ENCODE assay signal across 8 cellular contexts in the genomic region with DNA sequence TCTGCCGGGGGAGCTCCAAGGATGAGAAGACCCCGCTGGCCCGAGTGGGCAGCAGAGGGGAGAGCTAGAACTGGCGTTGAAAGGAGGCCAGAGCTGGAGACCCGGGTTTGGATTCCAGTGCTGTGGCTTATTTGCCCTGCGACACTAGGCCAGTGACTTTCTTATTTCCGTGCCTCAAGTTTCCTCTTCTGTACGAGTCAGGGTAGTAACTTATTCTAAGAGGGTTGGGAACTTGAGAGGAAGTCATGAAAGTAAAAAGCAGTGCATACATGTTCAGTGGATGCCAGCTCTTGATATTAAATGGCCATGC. TPM values are rescaled to one million over a fixed set of nuclear protein-coding genes. Genes with fewer than 3 reads are reported as not detected.
DNase-seq lines count a peak whose midpoint lies in the region; ATAC-seq and TF ChIP-seq lines count a peak whose summit lies in the region.

No MANE protein-coding gene starts in this region.

- DNase-seq in BJ (ENCODE audit: low read depth) (no peak), HL-60 (ENCODE audit: low read depth in 1 of 2, low spot score in 1 of 2) (peak in 1 of 2 experiments; percentile 49), iPS DF 6.9 (ENCODE audit: low read depth, low spot score) (no peak), iPS-NIHi7 (ENCODE audit: extremely low spot score) (no peak), NCI-H146 treated with DMSO at 0.1 percent for 48 hours (lab: John Stamatoyannopoulos, UW; ENCODE audit: unreplicated experiment) (no peak)
- peak; percentile 66 to 67 for DNase-seq in activated T-cell treated with anti-CD3 and anti-CD28 coated beads, Interleukin-2, amount 50 U/mL, for 48 hours
- peak in 1 of 2 donors; percentile 43 for DNase-seq in stimulated activated naive CD8-positive, alpha-beta T cell treated with anti-CD3 and anti-CD28 coated beads, Interleukin-15, amount 100 ng/mL, for 72 hours

- no peaks in the 10 kb centered on the region for H3K9me3 Mint-ChIP-seq in stimulated activated naive CD8-positive, alpha-beta T cell treated with anti-CD3 and anti-CD28 coated beads, Interleukin-15, amount 100 ng/mL, for 72 hours

- CTCF ChIA-PET in BJ (lab: Yijun Ruan, JAX) = interaction anchor here (0.6 to 5.3 kb wide), 9 partner anchors 9 to 559 kb away, joined by 3 to 48 read pairs (median 3); no protein-coding TSS in a partner anchor

- ATAC-seq in stimulated activated naive CD8-positive, alpha-beta T cell treated with anti-CD3 and anti-CD28 coated beads, Interleukin-15, amount 100 ng/mL, for 72 hours = no peak
- ATAC-seq in GM19035 (IDR thresholded peaks at IDR 0.05; ENCODE audit: unreplicated experiment) = no peak

- H3K4me1 ChIP-seq in iPS DF 6.9 (ENCODE audit: control insufficient read depth, insufficient read depth, low read length) = no peaks in the 10 kb centered on the region

- H3K4me3 Mint-ChIP-seq in stimulated activated naive CD8-positive, alpha-beta T cell treated with anti-CD3 and anti-CD28 coated beads, Interleukin-15, amount 100 ng/mL, for 72 hours = peak overlapping the region; percentile 100

- H3K27ac Mint-ChIP-seq in stimulated activated naive CD8-positive, alpha-beta T cell treated with anti-CD3 and anti-CD28 coated beads, Interleukin-15, amount 100 ng/mL, for 72 hours = peak overlapping the region; percentile 99 to 100

- no CpG with 5 or more reads among the region's 8 CpGs for WGBS in iPS DF 6.9 (ENCODE audit: insufficient coverage, insufficient read length)

- POLR2A ChIA-PET in BJ (lab: Charles Lee) = interaction anchor here (1.5 kb wide), 1 partner anchor 108 kb away, joined by 11 read pairs; the partner anchor contains the start of gene TPM4

- H3K27ac ChIP-seq in HL-60 (replicated peaks) = peak overlapping the region; percentile 83
- no peak overlapping the region for H3K27ac ChIP-seq in iPS DF 6.9 (ENCODE audit: low read length)

- H3K27me3 ChIP-seq in BJ (ENCODE audit: control insufficient read depth, insufficient read depth, low read length) (no peaks in the 10 kb centered on the region), HL-60 (ENCODE audit: insufficient read depth, poor library complexity, severe bottlenecking) (no peaks in the 10 kb centered on the region), iPS DF 6.9 (ENCODE audit: control insufficient read depth, insufficient read depth, low read length) (no peaks in the 10 kb centered on the region)

- TF ChIP-seq CTCF in BJ (IDR thresholded peaks at IDR 0.05; ENCODE audit: insufficient read depth, low read depth, low read length) = peak; percentile 59
- no peak for TF ChIP-seq CTCF in HL-60 (IDR thresholded peaks at IDR 0.05; ENCODE audit: insufficient read depth, low read length)

- peaks cover 43% of the 10 kb centered on the region for H3K4me1 Mint-ChIP-seq in stimulated activated naive CD8-positive, alpha-beta T cell treated with anti-CD3 and anti-CD28 coated beads, Interleukin-15, amount 100 ng/mL, for 72 hours

- peaks cover 10% of the 10 kb centered on the region for H3K36me3 ChIP-seq in BJ (ENCODE audit: control insufficient read depth, insufficient read depth, low read length)
- H3K36me3 ChIP-seq in iPS DF 6.9 (ENCODE audit: control insufficient read depth, insufficient read depth, low read length) = peaks cover 16% of the 10 kb centered on the region

- H3K9me3 ChIP-seq in iPS DF 6.9 (ENCODE audit: control insufficient read depth, insufficient read depth, low read length) = no peaks in the 10 kb centered on the region

- H3K4me3 ChIP-seq in BJ (ENCODE audit: low read depth, low read length) = peak overlapping the region; percentile 55
- peak overlapping the region; percentile 87 for H3K4me3 ChIP-seq in HL-60 (replicated peaks; ENCODE audit: insufficient read depth, low read length)
- peak overlapping the region; percentile 67 for H3K4me3 ChIP-seq in iPS DF 6.9 (ENCODE audit: low read length)

- H3K27me3 Mint-ChIP-seq in stimulated activated naive CD8-positive, alpha-beta T cell treated with anti-CD3 and anti-CD28 coated beads, Interleukin-15, amount 100 ng/mL, for 72 hours = no peaks in the 10 kb centered on the region

RNA-seq across cellular contexts. Expression of gene FAM32A, which starts 0.7 kb away (rescaled TPM):
- 140 and 156 TPM in 2 replicates for polyA plus RNA-seq in BJ (2011; rRNA removed)
- polyA minus RNA-seq in BJ (2011; rRNA and poly(A)+ RNA removed) = 25.6 and 39.8 TPM in 2 replicates

RNA-seq across cellular contexts. Expression of gene AP1M1, which starts 11.8 kb away (rescaled TPM):
- 50.9 and 72.1 TPM in 2 replicates for polyA plus RNA-seq in BJ (2011; rRNA removed)
- polyA minus RNA-seq in BJ (2011; rRNA and poly(A)+ RNA removed) = 64.1 and 75.0 TPM in 2 replicates

RNA-seq across cellular contexts. Expression of gene CIB3, which starts 12.6 kb away (rescaled TPM):
- polyA plus RNA-seq in BJ (2011; rRNA removed) = not detected in 2 replicates
- polyA minus RNA-seq in BJ (2011; rRNA and poly(A)+ RNA removed) = not detected in 2 replicates

RNA-seq across cellular contexts. Expression of gene HSH2D, which starts 42.4 kb away (rescaled TPM):
- polyA plus RNA-seq in BJ (2011; rRNA removed) = not detected in 2 replicates
- polyA minus RNA-seq in BJ (2011; rRNA and poly(A)+ RNA removed) = not detected in 2 replicates

Comparison
In these comparisons a context has a peak if more than half of its experiments do, and no peak if none do; other contexts are left out.
1. DNase-seq: peak in activated T-cell treated with anti-CD3 and anti-CD28 coated beads, Interleukin-2, amount 50 U/mL, for 48 hours (2 of 2); none in BJ (single experiment), iPS DF 6.9 (single experiment), iPS-NIHi7 (single experiment) and NCI-H146 treated with DMSO at 0.1 percent for 48 hours (single experiment).
2. Peak in every context shown above with its lines, with median percentiles within 50 percentile points of each other: H3K4me3 ChIP-seq.